8 cellular contexts compared by ENCODE assay signal in genomic region chr1:77900687-77901293, GRCh38. TPM values are rescaled to one million over a fixed set of nuclear protein-coding genes. Genes with fewer than 3 reads are reported as not detected.
DNase-seq lines count a peak whose midpoint lies in the region; ATAC-seq and TF ChIP-seq lines count a peak whose summit lies in the region.

No MANE protein-coding gene starts in this region.

- H3K36me3 ChIP-seq in Caco-2 (ENCODE audit: control insufficient read depth, insufficient read depth, low read length): no peaks in the 10 kb centered on the region
- peaks cover 1% of the 10 kb centered on the region for H3K36me3 ChIP-seq in mammary epithelial cell (ENCODE audit: insufficient read depth, low read length)
- H3K36me3 ChIP-seq in tibial nerve: no peaks in the 10 kb centered on the region

- no peaks in the 10 kb centered on the region for H3K9me3 Mint-ChIP-seq in Caco-2 (ENCODE audit: unreplicated experiment)

- dilution Hi-C loops in mammary epithelial cell (cut with HindIII; ENCODE audit: low sequenced_read_pairs): no loop called here

- DNase-seq in Caco-2: peak; percentile 28 to 42
- DNase-seq in H4 (ENCODE audit: low spot score): peak; percentile 24
- peak; percentile 65 for DNase-seq in NCI-H526 treated with DMSO at 0.1 percent for 48 hours (lab: John Stamatoyannopoulos, UW)
- peak; percentile 48 for DNase-seq in mammary epithelial cell
- DNase-seq in kidney tubule cell (ENCODE audit: low spot score): peak; percentile 65
- DNase-seq in tibial nerve (ENCODE audit: low spot score in 2 of 2): peak in 1 of 2 donors; percentile 30
- no peak for DNase-seq in NCI-H774 (lab: John Stamatoyannopoulos, UW)

- in situ Hi-C loops in mammary epithelial cell (cut with MboI; ENCODE audit: low sequenced_read_pairs in 2 of 2): no loop called here

- H4K20me1 ChIP-seq in mammary epithelial cell (ENCODE audit: insufficient read depth, low read length): no peaks in the 10 kb centered on the region

- H3K4me1 Mint-ChIP-seq in Caco-2 (ENCODE audit: low read depth, unreplicated experiment): no peaks in the 10 kb centered on the region

- H3K4me1 ChIP-seq in Caco-2 (no peaks in the 10 kb centered on the region), mammary epithelial cell (ENCODE audit: insufficient read depth, low read length) (no peaks in the 10 kb centered on the region), tibial nerve (no peaks in the 10 kb centered on the region)

- no peak overlapping the region for H3K4me3 ChIP-seq in Caco-2 (ENCODE audit: low read depth, low read length)
- no peak overlapping the region for H3K4me3 ChIP-seq in mammary epithelial cell (replicated peaks in 1 of 3; ENCODE audit: insufficient read depth in 1 of 3, low read depth in 2 of 3, low read length in 3 of 3)
- H3K4me3 ChIP-seq in tibial nerve: no peak overlapping the region

- peaks cover 4% of the 10 kb centered on the region for H3K79me2 ChIP-seq in mammary epithelial cell (ENCODE audit: insufficient read depth, low read length)

- H3K36me3 Mint-ChIP-seq in Caco-2 (ENCODE audit: insufficient read depth, unreplicated experiment): no peaks in the 10 kb centered on the region

- BruUV-seq in Caco-2 (replicated peaks; lab: Mats Ljungman, UMichigan): no TSS peak
- no TSS peak for BruUV-seq in mammary epithelial cell (replicated peaks; lab: Mats Ljungman, UMichigan)

- CTCF ChIA-PET in Caco-2 (lab: Charles Lee) (interaction anchor here (0.6 to 1.0 kb wide), 2 partner anchors 13 to 121 kb away, joined by 5 to 8 read pairs; partner anchors contain the start of genes MIGA1 and NEXN), mammary epithelial cell (lab: Charles Lee; ENCODE audit: low non-redundant PET) (no interaction called here)

- H3K9me3 ChIP-seq in Caco-2: no peaks in the 10 kb centered on the region
- no peaks in the 10 kb centered on the region for H3K9me3 ChIP-seq in mammary epithelial cell (replicated peaks; ENCODE audit: insufficient read depth, low read length)
- no peaks in the 10 kb centered on the region for H3K9me3 ChIP-seq in tibial nerve

- no peak overlapping the region for H3K4me2 ChIP-seq in mammary epithelial cell (ENCODE audit: insufficient read depth, low read depth, low read length)

- no peak overlapping the region for H3K4me3 Mint-ChIP-seq in Caco-2 (ENCODE audit: unreplicated experiment)

- no peak for TF ChIP-seq EP300 in tibial nerve (IDR thresholded peaks at IDR 0.05)

- TF ChIP-seq POLR2A in tibial nerve (IDR thresholded peaks at IDR 0.05): no peak

- 22% methylated on average over 4 of the region's 4 CpGs for WGBS in mammary epithelial cell (ENCODE audit: low coverage, missing lambda C conversion rate)
- WGBS in tibial nerve, 2 donors: 17 to 18% methylated on average over 4 of the region's 4 CpGs

- H3K9ac ChIP-seq in mammary epithelial cell (ENCODE audit: insufficient read depth, low read length): no peak overlapping the region

- intact Hi-C loops in Caco-2 (cut with micrococcal nuclease; ENCODE audit: unreplicated experiment) (loop anchor here (1.0 to 10.0 kb wide), 3 partner anchors 75 to 216 kb away; partner anchors contain the start of gene ZZZ3), mammary epithelial cell (cut with micrococcal nuclease) (loop anchor here (1.0 kb wide), 2 partner anchors 75 to 156 kb away; no protein-coding TSS in a partner anchor)

- ATAC-seq in GM19455 (IDR thresholded peaks at IDR 0.05; ENCODE audit: unreplicated experiment): no peak

- POLR2A ChIA-PET in Caco-2 (lab: Charles Lee): no interaction called here

- H3K27ac ChIP-seq in mammary epithelial cell (ENCODE audit: insufficient read depth, low read depth, low read length) (no peak overlapping the region), tibial nerve (no peak overlapping the region)

- no peaks in the 10 kb centered on the region for H3K27me3 Mint-ChIP-seq in Caco-2 (ENCODE audit: insufficient read depth, unreplicated experiment)

- peak overlapping the region; percentile 57 for H2AFZ ChIP-seq in mammary epithelial cell (ENCODE audit: low read depth, low read length)

- H3K27ac Mint-ChIP-seq in Caco-2 (ENCODE audit: unreplicated experiment): no peak overlapping the region

- TF ChIP-seq CTCF in Caco-2 (IDR thresholded peaks at IDR 0.05; ENCODE audit: insufficient read depth in 1 of 2, low read depth in 1 of 2, low read length in 1 of 2, severe bottlenecking in 1 of 2, unreplicated experiment in 1 of 2): peak; percentile 31 to 59
- peak; percentile 71 to 87 for TF ChIP-seq CTCF in mammary epithelial cell (conservative IDR thresholded peaks at IDR 0.05 in 1 of 2, IDR thresholded peaks at IDR 0.05 in 1 of 2; ENCODE audit: extremely low read depth in 1 of 2, insufficient read depth in 1 of 2, low read depth in 1 of 2, low read length in 2 of 2)
- TF ChIP-seq CTCF in tibial nerve (IDR thresholded peaks at IDR 0.05): peak; percentile 38 to 68 (median 53)

- no peaks in the 10 kb centered on the region for H3K27me3 ChIP-seq in Caco-2 (replicated peaks; ENCODE audit: control insufficient read depth, insufficient read depth, low read length)
- no peaks in the 10 kb centered on the region for H3K27me3 ChIP-seq in mammary epithelial cell (ENCODE audit: insufficient read depth, low read length)
- H3K27me3 ChIP-seq in tibial nerve: no peaks in the 10 kb centered on the region

RNA-seq across cellular contexts. Expression of gene NEXN, which starts 12.4 kb away (rescaled TPM):
- 1.1 and 1.9 TPM in 2 replicates for total RNA-seq in Caco-2 (2022)
- 1.6 and 2.4 TPM in 2 replicates for total RNA-seq in H4 (2014; rRNA removed; shearing (Covaris generic))
- 1 to 10 TPM; 6.3 to 8.2 TPM for total RNA-seq in mammary epithelial cell
- 1.3 TPM for polyA plus RNA-seq in mammary epithelial cell
- polyA minus RNA-seq in mammary epithelial cell: not detected
- total RNA-seq in tibial nerve: 10 to 100 TPM; 18.0 to 22.8 (median 20.5) TPM
